ENCODE assay signal across 22 cellular contexts in the genomic region with DNA sequence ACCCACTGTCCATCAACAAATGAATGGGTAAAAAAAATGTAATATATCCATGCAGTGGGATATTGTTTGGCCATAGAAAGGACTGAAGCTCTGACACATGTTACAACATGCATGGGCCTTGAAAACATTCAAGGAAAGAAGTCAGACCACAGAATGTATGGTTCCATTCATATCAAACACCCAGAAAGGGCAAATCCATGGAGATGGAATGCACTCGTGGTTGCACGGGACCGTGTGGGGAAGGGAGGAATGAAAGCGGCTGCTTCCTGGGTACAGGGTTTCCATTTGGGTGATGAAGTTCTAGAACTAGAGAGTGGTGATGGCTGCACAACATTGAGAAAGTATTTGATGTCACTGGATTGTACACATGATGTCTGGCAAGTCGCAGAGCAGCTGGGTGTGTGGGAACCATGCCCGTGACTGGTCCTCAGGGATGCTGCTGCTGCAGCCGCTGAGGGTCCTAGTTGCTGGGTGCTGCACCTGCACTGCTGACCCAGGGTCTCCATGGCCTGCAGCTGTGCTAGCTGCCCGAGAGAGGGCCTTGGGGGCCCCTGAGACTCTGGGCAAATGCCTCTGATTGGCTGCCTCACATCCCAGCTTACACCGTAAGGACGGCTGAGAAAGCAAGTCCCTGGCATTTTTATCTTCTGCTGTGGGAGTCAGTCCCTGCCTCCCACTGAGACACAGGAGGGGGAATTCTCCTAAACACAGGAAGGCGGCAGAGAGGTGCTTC.
A peak's percentile ranks its signal among the peaks of the same experiment; 100 is the strongest.
DNase-seq lines count a peak whose midpoint lies in the region; ATAC-seq and TF ChIP-seq lines count a peak whose summit lies in the region.
"Had no signal": no experiment of that assay in that cellular context is flagged by ENCODE, and none has a peak within 500 bp of the region (broad histone marks: within the 10 kb centered on the region; RNA-seq: fewer than 3 reads in every experiment).

No MANE protein-coding gene starts in this region.

- no peaks in the 10 kb centered on the region for H3K27me3 ChIP-seq in BLaER1
- H3K27me3 ChIP-seq: body of pancreas, Peyer's patch had no signal

- peak overlapping the region; percentile 83 for H3K27ac ChIP-seq in BLaER1
- H3K27ac ChIP-seq in KOPT-K1 (ENCODE audit: low read depth, low read length, poor library complexity, severe bottlenecking) = peak overlapping the region; percentile 91
- H3K27ac ChIP-seq: body of pancreas, left ventricle myocardium inferior, Peyer's patch, SK-N-MC had no signal

- DNase-seq in astrocyte of the hippocampus (ENCODE audit: low read depth, low spot score) = peak; percentile 55
- peak; percentile 7 for DNase-seq in glomerular visceral epithelial cell (ENCODE audit: extremely low spot score)
- no peak for DNase-seq in GM10248 (ENCODE audit: extremely low spot score)
- DNase-seq: activated CD4-positive, alpha-beta T cell treated with anti-CD3 and anti-CD28 coated beads, Interleukin-2, amount 10 ng/mL, durations not matched to agents 24 days and 14 days; body of pancreas; GF-D8; Kasumi-1; left ventricle myocardium inferior; NCI-H1105 treated with DMSO at 0.1 percent for 48 hours; NCI-H510A; nephron progenitor cell; Peyer's patch; posterior cingulate gyrus; substantia nigra; T-helper 2 cell had no signal

- POLR2A ChIA-PET in GM10248 (lab: Yijun Ruan, JAX) = no interaction called here

- H3K4me2 ChIP-seq in BLaER1 = peak overlapping the region; percentile 89

- H3K9me3 ChIP-seq in BLaER1 (no peaks in the 10 kb centered on the region), KOPT-K1 (ENCODE audit: insufficient read depth, low read length, poor library complexity, severe bottlenecking) (no peaks in the 10 kb centered on the region)
- H3K9me3 ChIP-seq: body of pancreas, left ventricle myocardium inferior, Peyer's patch had no signal

- H3K4me3 ChIP-seq in BLaER1 = no peak overlapping the region
- H3K4me3 ChIP-seq: body of pancreas, left ventricle myocardium inferior, Peyer's patch, SK-N-MC had no signal

- no peaks in the 10 kb centered on the region for H4K20me1 ChIP-seq in BLaER1

- peaks cover 73% of the 10 kb centered on the region for H3K4me1 ChIP-seq in BLaER1
- H3K4me1 ChIP-seq: body of pancreas had no signal

- peak overlapping the region; percentile 36; the same call in 1 of the 2 replicates for H3K9ac ChIP-seq in BLaER1

- ATAC-seq in GM21529 (IDR thresholded peaks at IDR 0.05; ENCODE audit: unreplicated experiment) = no peak
- no peak for ATAC-seq in GM21619 (IDR thresholded peaks at IDR 0.05; ENCODE audit: unreplicated experiment)
- no peak for ATAC-seq in HG02981 (IDR thresholded peaks at IDR 0.05; ENCODE audit: unreplicated experiment)
- ATAC-seq: body of pancreas, HCT116 had no signal

- CTCF ChIA-PET in GM10248 (lab: Yijun Ruan, JAX) = no interaction called here

- no peak for TF ChIP-seq CTCF in GM10248 (IDR thresholded peaks at IDR 0.05; ENCODE audit: control extremely low read depth, extremely low read depth, low read depth, missing control alignments)

- H3K36me3 ChIP-seq in BLaER1 (no peaks in the 10 kb centered on the region), KOPT-K1 (ENCODE audit: insufficient read depth, low read length) (no peaks in the 10 kb centered on the region)
- H3K36me3 ChIP-seq: left ventricle myocardium inferior, Peyer's patch had no signal
